1 cellular context compared by ENCODE assay signal in the genomic region with DNA sequence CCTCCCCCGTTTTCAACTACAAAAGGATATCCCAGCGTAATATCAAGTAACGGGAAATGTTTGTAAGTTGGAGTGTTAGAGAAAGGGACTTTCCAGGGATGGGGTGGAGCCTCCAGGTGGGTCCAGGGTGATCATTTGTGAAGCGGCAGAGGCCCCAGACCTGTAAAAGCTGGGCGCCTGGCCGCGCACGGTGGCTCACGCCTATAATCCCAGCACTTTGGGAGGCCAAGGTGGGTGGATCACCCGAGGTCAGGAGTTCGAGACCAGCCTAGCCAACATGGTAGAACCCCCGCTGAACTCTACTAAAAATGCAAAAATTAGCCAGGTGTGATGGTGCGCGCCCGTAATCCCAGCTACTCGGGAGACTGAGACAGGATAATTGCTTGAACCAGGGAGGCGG.
TF ChIP-seq lines count a peak whose summit lies in the region.

No MANE protein-coding gene starts in this region.

TF ChIP-seq in GM23338, 12 proteins besides CTCF, POLR2A, EP300 and RAD21 (continued from another document):
- TF ChIP-seq NANOG (IDR thresholded peaks at IDR 0.05; ENCODE audit: borderline replicate concordance): no peak
- no peak for TF ChIP-seq STAT1 (IDR thresholded peaks at IDR 0.05; ENCODE audit: unreplicated experiment)
